In the genomic region with DNA sequence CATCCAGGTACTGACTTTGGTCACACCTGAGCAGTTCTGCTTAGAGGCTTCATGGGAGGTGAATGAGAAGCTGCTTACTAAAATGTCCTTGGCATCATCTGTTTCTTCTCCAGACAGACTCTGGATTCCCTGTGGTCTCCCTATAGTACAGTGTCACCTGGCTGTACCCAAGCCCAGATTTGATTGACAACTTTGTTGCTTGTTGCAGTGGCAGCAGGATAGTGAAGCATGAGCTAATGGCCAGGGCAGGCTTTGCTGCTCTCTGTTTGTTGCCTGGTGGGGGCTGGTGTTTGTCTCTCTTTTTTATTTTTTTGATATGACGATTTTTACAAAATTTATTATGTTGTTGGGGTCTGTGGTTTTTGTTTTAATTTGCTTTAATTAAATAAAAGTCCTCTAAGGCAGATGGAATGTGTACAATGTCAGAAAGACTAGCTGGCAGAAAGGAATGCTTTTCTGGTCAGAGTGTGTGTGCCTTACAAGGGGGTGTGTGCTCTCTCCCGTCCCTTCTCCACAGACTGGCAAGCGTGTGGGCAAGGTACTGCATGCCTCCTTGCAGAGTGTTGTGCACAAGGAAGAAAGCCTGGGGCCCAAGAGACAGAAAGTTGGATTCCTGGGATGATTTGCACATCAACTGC, we compare ENCODE assay signal across 11 cellular contexts. TPM values are rescaled to one million over a fixed set of nuclear protein-coding genes. Genes with fewer than 3 reads are reported as not detected.
DNase-seq lines count a peak whose midpoint lies in the region; ATAC-seq, FAIRE-seq and TF ChIP-seq lines count a peak whose summit lies in the region.
"Had no signal": no experiment of that assay in that cellular context is flagged by ENCODE, and none has a peak within 500 bp of the region (broad histone marks: within the 10 kb centered on the region; RNA-seq: fewer than 3 reads in every experiment).

No MANE protein-coding gene starts in this region.

- POLR2A ChIA-PET in HepG2 (lab: Yijun Ruan, JAX): no interaction called here

- no peak for DNase-seq in right lobe of liver
- no peak for DNase-seq in HepG2 (ENCODE audit: low spot score)
- DNase-seq in dermis blood vessel endothelial cell: peak; percentile 39
- DNase-seq in mucosa of descending colon: no peak
- DNase-seq in aorta: no peak
- no peak for DNase-seq in NCI-H1105 treated with DMSO at 0.1 percent for 48 hours (lab: John Stamatoyannopoulos, UW)
- DNase-seq in GM12891 (ENCODE audit: insufficient read length, low spot score): no peak
- DNase-seq in activated CD8-positive, alpha-beta memory T cell treated with anti-CD3 and anti-CD28 coated beads, Interleukin-2, amount 50 U/mL, for 48 hours: no peak
- DNase-seq: activated naive CD4-positive, alpha-beta T cell treated with Interleukin-2 at 50 U/mL for 16 hours; CD4-positive, CD25-positive, alpha-beta regulatory T cell; T-helper 1 cell had no signal

- TF ChIP-seq POLR2A in right lobe of liver (IDR thresholded peaks at IDR 0.05) (no peak), HepG2 (IDR thresholded peaks at IDR 0.05; ENCODE audit: insufficient read depth in 1 of 2, low read depth in 2 of 2, low read length in 2 of 2) (no peak), GM12891 (IDR thresholded peaks at IDR 0.05; ENCODE audit: low read depth, low read length) (no peak)

- H3K9me3 ChIP-seq in right lobe of liver (no peaks in the 10 kb centered on the region), HepG2 (ENCODE audit: low read length) (no peaks in the 10 kb centered on the region), mucosa of descending colon (no peaks in the 10 kb centered on the region), aorta (ENCODE audit: control insufficient read depth, low read length) (no peaks in the 10 kb centered on the region)

- intact Hi-C loops in right lobe of liver (cut with DNase I): no loop called here
- intact Hi-C loops in HepG2 (cut with micrococcal nuclease; ENCODE audit: unreplicated experiment): no loop called here
- intact Hi-C loops in mucosa of descending colon (cut with DNase I, micrococcal nuclease): no loop called here
- intact Hi-C loops in aorta (cut with DNase I): no loop called here

- H3K9ac ChIP-seq in HepG2 (ENCODE audit: insufficient read depth, low read depth, low read length): no peak overlapping the region

- CTCF ChIA-PET in HepG2 (lab: Yijun Ruan, JAX; ENCODE audit: low intra/inter-chr PET ratio, low total read pairs): no interaction called here

- no TSS peak for BruUV-seq in HepG2 (replicated peaks; lab: Mats Ljungman, UMichigan)

- no peak overlapping the region for H3K4me3 ChIP-seq in right lobe of liver
- H3K4me3 ChIP-seq in HepG2 (replicated peaks in 1 of 3; ENCODE audit: insufficient read depth in 1 of 3, low read depth in 2 of 3, low read length in 3 of 3): no peak overlapping the region
- no peak overlapping the region for H3K4me3 ChIP-seq in mucosa of descending colon
- no peak overlapping the region for H3K4me3 ChIP-seq in aorta (ENCODE audit: low read length in 2 of 2)

- H3K27ac ChIP-seq in right lobe of liver (peak overlapping the region in 2 of 3 donors; percentile 25 to 33), HepG2 (ENCODE audit: extremely low read length, insufficient read depth, low read length) (no peak overlapping the region), aorta (ENCODE audit: low read depth in 1 of 2, low read length in 2 of 2) (peak overlapping the region; percentile 90 to 97)

- peaks cover 0 to 6% (median 0%) of the 10 kb centered on the region in 4 donors for H3K4me1 ChIP-seq in right lobe of liver
- H3K4me1 ChIP-seq in HepG2 (ENCODE audit: insufficient read depth, low read length): 0 out of 2 replicates have a peak, but pooled peaks cover 4% of the 10 kb centered on the region
- H3K4me1 ChIP-seq in mucosa of descending colon (ENCODE audit: low read depth): no peaks in the 10 kb centered on the region
- peaks cover 0 to 7% of the 10 kb centered on the region in 2 donors for H3K4me1 ChIP-seq in aorta (ENCODE audit: control insufficient read depth in 1 of 2, insufficient read depth in 2 of 2, low read length in 2 of 2)

- no peak overlapping the region for H3K4me2 ChIP-seq in HepG2 (ENCODE audit: low read depth, low read length)

- no peaks in the 10 kb centered on the region for H4K20me1 ChIP-seq in HepG2 (ENCODE audit: insufficient read depth, low read length)

- ATAC-seq in right lobe of liver (no peak), HepG2 (no peak), mucosa of descending colon (peak; percentile 19), aorta (ENCODE audit: low FRiP score) (no peak)

- TF ChIP-seq CTCF in right lobe of liver (IDR thresholded peaks at IDR 0.05): no peak
- TF ChIP-seq CTCF in HepG2 (CRISPR knock-in tag; IDR thresholded peaks at IDR 0.05): no peak
- no peak for TF ChIP-seq CTCF in mucosa of descending colon (IDR thresholded peaks at IDR 0.05)

- no peak for TF ChIP-seq RAD21 in HepG2 (CRISPR knock-in tag; IDR thresholded peaks at IDR 0.05)

- TF ChIP-seq EP300 in HepG2 (IDR thresholded peaks at IDR 0.05; ENCODE audit: low read depth in 2 of 2, low read length in 2 of 2) (no peak), HepG2 (CRISPR knock-in tag; IDR thresholded peaks at IDR 0.05; ENCODE audit: borderline replicate concordance) (no peak)

- H3K27me3 ChIP-seq in right lobe of liver: no peaks in the 10 kb centered on the region
- no peaks in the 10 kb centered on the region for H3K27me3 ChIP-seq in HepG2 (ENCODE audit: control insufficient read depth in 1 of 2, insufficient read depth in 2 of 2, low read length in 2 of 2)
- no peaks in the 10 kb centered on the region for H3K27me3 ChIP-seq in aorta (ENCODE audit: control insufficient read depth in 1 of 2, insufficient read depth in 2 of 2, low read length in 1 of 2)

- WGBS in right lobe of liver (ENCODE audit: insufficient coverage, low coverage, low lambda C conversion rate, missing lambda C conversion rate): 65% methylated on average over 3 of the region's 3 CpGs
- WGBS in HepG2 (ENCODE audit: low lambda C conversion rate): 90% methylated on average over 3 of the region's 3 CpGs
- 2 to 10% methylated on average over 3 of the region's 3 CpGs for WGBS in aorta, 2 donors

- H3K36me3 ChIP-seq in right lobe of liver (peaks cover 0 to 17% (median 0%) of the 10 kb centered on the region in 4 donors), HepG2 (replicated peaks in 1 of 2; ENCODE audit: control insufficient read depth in 1 of 2, insufficient read depth in 2 of 2, low read length in 2 of 2) (peaks cover 18 to 63% of the 10 kb centered on the region in 2 experiments; a peak in 4 of 5 replicates), mucosa of descending colon (ENCODE audit: low read depth) (no peaks in the 10 kb centered on the region), aorta (ENCODE audit: control insufficient read depth in 1 of 2, insufficient read depth in 2 of 2, low read length in 1 of 2) (no peaks in the 10 kb centered on the region)

- H3K79me2 ChIP-seq in HepG2 (ENCODE audit: insufficient read depth, low read length): no peaks in the 10 kb centered on the region

- in situ Hi-C loops in HepG2 (cut with HindIII; ENCODE audit: extremely low pct_ligation_motif_present, low pct_unique_long_range_greater_than_20kb): no loop called here

- H2AFZ ChIP-seq in HepG2 (ENCODE audit: low read length): no peak overlapping the region

- FAIRE-seq in HepG2 (lab: Jason Lieb, UNC) (no peak), GM12891 (lab: Jason Lieb, UNC) (no peak)

RNA-seq across cellular contexts. Expression of gene CLEC3B, which starts 15.3 kb away (rescaled TPM):
- total RNA-seq in right lobe of liver: 10 to 100 TPM; 14.4 to 22.1 (median 19.6) TPM
- not detected in 2 replicates for total RNA-seq in HepG2 (2016; rRNA removed; fragmentation: Illumina TruSeq; extraction: Trizol)
- not detected in 2 replicates for total RNA-seq in HepG2 (2016; cell fraction: cytosol; rRNA removed; fragmentation: Illumina TruSeq; extraction: Trizol; ENCODE audit: low read depth)
- total RNA-seq in HepG2 (2016; cell fraction: insoluble cytoplasmic fraction; rRNA removed; fragmentation: Illumina TruSeq; extraction: Trizol): not detected in 2 replicates
- total RNA-seq in HepG2 (2016; cell fraction: membrane; rRNA removed; fragmentation: Illumina TruSeq; extraction: Trizol): not detected in 2 replicates
- not detected in 2 replicates for total RNA-seq in HepG2 (2016; cell fraction: nucleus; rRNA removed; fragmentation: Illumina TruSeq; extraction: Trizol)
- 0.07 and 0.10 TPM in 2 replicates for polyA plus RNA-seq in HepG2 (2011; rRNA removed)
- polyA plus RNA-seq in HepG2 (2011; cell fraction: cytosol; rRNA removed): not detected in 2 replicates
- polyA plus RNA-seq in HepG2 (2011; cell fraction: nucleus; rRNA removed): 0.39 and 0.47 TPM in 2 replicates
- polyA plus RNA-seq in HepG2 (2012): 0.24 TPM in 1 of 2 replicates, not detected in the other
- not detected in 2 replicates for polyA plus RNA-seq in HepG2 (2016; cell fraction: cytosol; fragmentation: Illumina TruSeq; extraction: Trizol; ENCODE audit: low read depth)
- not detected in 2 replicates for polyA plus RNA-seq in HepG2 (2016; cell fraction: insoluble cytoplasmic fraction; fragmentation: Illumina TruSeq; extraction: Trizol; ENCODE audit: low read depth)
- polyA plus RNA-seq in HepG2 (2016; cell fraction: membrane; fragmentation: Illumina TruSeq; extraction: Trizol; ENCODE audit: low read depth): not detected in 2 replicates
- polyA plus RNA-seq in HepG2 (2016; cell fraction: nucleus; fragmentation: Illumina TruSeq; extraction: Trizol; ENCODE audit: insufficient read depth, low read depth): 0.77 TPM in 1 of 2 replicates, not detected in the other
- 0.37 TPM in 1 of 2 replicates, not detected in the other for polyA minus RNA-seq in HepG2 (2011; rRNA and poly(A)+ RNA removed; ENCODE audit: low replicate concordance)
- not detected in 2 replicates for polyA minus RNA-seq in HepG2 (2011; cell fraction: cytosol; rRNA and poly(A)+ RNA removed)
- polyA minus RNA-seq in HepG2 (2011; cell fraction: nucleus; rRNA and poly(A)+ RNA removed): 0.77 TPM in 1 of 2 replicates, not detected in the other
- 0.88 and 6.3 TPM in 2 replicates for total RNA-seq in dermis blood vessel endothelial cell
- 10 to 100 TPM; 14.7 to 24.0 (median 22.2) TPM for total RNA-seq in mucosa of descending colon
- 100 to 1,000 TPM in 1 of 2 donors, 10 to 100 TPM in 1; 96.9 to 109 TPM for total RNA-seq in aorta
- 100 to 1,000 TPM in 1 of 2 donors, 10 to 100 TPM in 1; 69.1 to 177 TPM for polyA plus RNA-seq in aorta
- polyA plus RNA-seq in GM12891 (2012; ENCODE audit: low read depth, missing spikeins): not detected

RNA-seq across cellular contexts. Expression of gene EXOSC7, which starts 34.8 kb away (rescaled TPM):
- total RNA-seq in right lobe of liver (10 to 100 TPM; 15.1 to 25.7 (median 15.9) TPM), HepG2 (2016; rRNA removed; fragmentation: Illumina TruSeq; extraction: Trizol) (74.7 and 81.9 TPM in 2 replicates), dermis blood vessel endothelial cell (39.1 and 50.4 TPM in 2 replicates), mucosa of descending colon (10 to 100 TPM; 23.2 to 26.2 (median 24.4) TPM), aorta (10 to 100 TPM; 30.7 to 31.2 TPM)
- total RNA-seq in HepG2 (2016; cell fraction: cytosol; rRNA removed; fragmentation: Illumina TruSeq; extraction: Trizol; ENCODE audit: low read depth): 14.7 and 18.3 TPM in 2 replicates
- total RNA-seq in HepG2 (2016; cell fraction: insoluble cytoplasmic fraction; rRNA removed; fragmentation: Illumina TruSeq; extraction: Trizol): 74.4 and 92.0 TPM in 2 replicates
- 20.2 and 24.8 TPM in 2 replicates for total RNA-seq in HepG2 (2016; cell fraction: membrane; rRNA removed; fragmentation: Illumina TruSeq; extraction: Trizol)
- 45.8 and 52.9 TPM in 2 replicates for total RNA-seq in HepG2 (2016; cell fraction: nucleus; rRNA removed; fragmentation: Illumina TruSeq; extraction: Trizol)
- polyA plus RNA-seq in HepG2 (2011; rRNA removed) (56.8 and 68.3 TPM in 2 replicates), aorta (10 to 100 TPM; 15.8 to 28.9 TPM)
- 69.7 and 74.0 TPM in 2 replicates for polyA plus RNA-seq in HepG2 (2011; cell fraction: cytosol; rRNA removed)
- 30.3 and 40.7 TPM in 2 replicates for polyA plus RNA-seq in HepG2 (2011; cell fraction: nucleus; rRNA removed)
- 56.8 and 61.8 TPM in 2 replicates for polyA plus RNA-seq in HepG2 (2012)
- 12.5 and 13.4 TPM in 2 replicates for polyA plus RNA-seq in HepG2 (2016; cell fraction: cytosol; fragmentation: Illumina TruSeq; extraction: Trizol; ENCODE audit: low read depth)
- 79.1 and 90.4 TPM in 2 replicates for polyA plus RNA-seq in HepG2 (2016; cell fraction: insoluble cytoplasmic fraction; fragmentation: Illumina TruSeq; extraction: Trizol; ENCODE audit: low read depth)
- 14.3 and 15.5 TPM in 2 replicates for polyA plus RNA-seq in HepG2 (2016; cell fraction: membrane; fragmentation: Illumina TruSeq; extraction: Trizol; ENCODE audit: low read depth)
- 55.0 and 61.2 TPM in 2 replicates for polyA plus RNA-seq in HepG2 (2016; cell fraction: nucleus; fragmentation: Illumina TruSeq; extraction: Trizol; ENCODE audit: insufficient read depth, low read depth)
- polyA minus RNA-seq in HepG2 (2011; rRNA and poly(A)+ RNA removed; ENCODE audit: low replicate concordance): 54.6 and 79.4 TPM in 2 replicates
- polyA minus RNA-seq in HepG2 (2011; cell fraction: cytosol; rRNA and poly(A)+ RNA removed): 14.5 and 18.1 TPM in 2 replicates
- 56.4 and 58.9 TPM in 2 replicates for polyA minus RNA-seq in HepG2 (2011; cell fraction: nucleus; rRNA and poly(A)+ RNA removed)
- polyA plus RNA-seq in GM12891 (2012; ENCODE audit: low read depth, missing spikeins): 51.5 TPM

RNA-seq across cellular contexts. Expression of gene ZDHHC3, which starts 34.9 kb away (rescaled TPM):
- total RNA-seq in right lobe of liver (10 to 100 TPM; 27.5 to 36.7 (median 32.0) TPM), HepG2 (2016; rRNA removed; fragmentation: Illumina TruSeq; extraction: Trizol) (40.8 and 44.1 TPM in 2 replicates), dermis blood vessel endothelial cell (69.4 and 98.2 TPM in 2 replicates), mucosa of descending colon (100 to 1,000 TPM in 2 of 3 donors, 10 to 100 TPM in 1; 94.7 to 204 (median 143) TPM), aorta (10 to 100 TPM; 60.5 to 62.2 TPM)
- 44.6 and 63.4 TPM in 2 replicates for total RNA-seq in HepG2 (2016; cell fraction: cytosol; rRNA removed; fragmentation: Illumina TruSeq; extraction: Trizol; ENCODE audit: low read depth)
- 38.9 TPM in 2 replicates for total RNA-seq in HepG2 (2016; cell fraction: insoluble cytoplasmic fraction; rRNA removed; fragmentation: Illumina TruSeq; extraction: Trizol)
- total RNA-seq in HepG2 (2016; cell fraction: membrane; rRNA removed; fragmentation: Illumina TruSeq; extraction: Trizol): 88.8 and 95.5 TPM in 2 replicates
- total RNA-seq in HepG2 (2016; cell fraction: nucleus; rRNA removed; fragmentation: Illumina TruSeq; extraction: Trizol): 32.2 and 35.0 TPM in 2 replicates
- polyA plus RNA-seq in HepG2 (2011; rRNA removed) (63.2 and 65.7 TPM in 2 replicates), aorta (10 to 100 TPM; 44.8 to 49.5 TPM)
- polyA plus RNA-seq in HepG2 (2011; cell fraction: cytosol; rRNA removed): 63.4 and 70.0 TPM in 2 replicates
- 49.3 and 50.0 TPM in 2 replicates for polyA plus RNA-seq in HepG2 (2011; cell fraction: nucleus; rRNA removed)
- 27.7 and 34.2 TPM in 2 replicates for polyA plus RNA-seq in HepG2 (2012)
- 66.7 and 83.5 TPM in 2 replicates for polyA plus RNA-seq in HepG2 (2016; cell fraction: cytosol; fragmentation: Illumina TruSeq; extraction: Trizol; ENCODE audit: low read depth)
- polyA plus RNA-seq in HepG2 (2016; cell fraction: insoluble cytoplasmic fraction; fragmentation: Illumina TruSeq; extraction: Trizol; ENCODE audit: low read depth): 39.8 and 49.2 TPM in 2 replicates
- 86.9 and 101 TPM in 2 replicates for polyA plus RNA-seq in HepG2 (2016; cell fraction: membrane; fragmentation: Illumina TruSeq; extraction: Trizol; ENCODE audit: low read depth)
- 44.4 and 49.2 TPM in 2 replicates for polyA plus RNA-seq in HepG2 (2016; cell fraction: nucleus; fragmentation: Illumina TruSeq; extraction: Trizol; ENCODE audit: insufficient read depth, low read depth)
- polyA minus RNA-seq in HepG2 (2011; rRNA and poly(A)+ RNA removed; ENCODE audit: low replicate concordance): 311 and 530 TPM in 2 replicates
- 26.9 and 42.4 TPM in 2 replicates for polyA minus RNA-seq in HepG2 (2011; cell fraction: cytosol; rRNA and poly(A)+ RNA removed)
- 59.6 and 61.3 TPM in 2 replicates for polyA minus RNA-seq in HepG2 (2011; cell fraction: nucleus; rRNA and poly(A)+ RNA removed)
- polyA plus RNA-seq in GM12891 (2012; ENCODE audit: low read depth, missing spikeins): 18.5 TPM
